27 cellular contexts compared by ENCODE assay signal in genomic region chr4:53694666-53695065, GRCh38.
"Had no signal": no experiment of that assay in that cellular context is flagged by ENCODE, and none has a peak within 500 bp of the region (broad histone marks: within the 10 kb centered on the region; RNA-seq: fewer than 3 reads in every experiment).

No MANE protein-coding gene starts in this region.

- H3K27ac ChIP-seq: brain microvascular endothelial cell, coronary artery, esophagus muscularis mucosa had no signal

- H3K4me1 ChIP-seq: esophagus muscularis mucosa had no signal

- H3K4me3 ChIP-seq: coronary artery, esophagus muscularis mucosa had no signal

- H3K27me3 ChIP-seq: brain microvascular endothelial cell, esophagus muscularis mucosa had no signal

- DNase-seq: activated CD4-positive, alpha-beta memory T cell treated with anti-CD3 and anti-CD28 coated beads for 36 hours; activated CD4-positive, alpha-beta T cell treated with anti-CD3 and anti-CD28 coated beads for 36 hours; activated CD4-positive, alpha-beta T cell treated with anti-CD3 and anti-CD28 coated beads, Interleukin-2, amount 10 ng/mL, durations not matched to agents 24 days and 14 days; activated CD4-positive, CD25-positive, alpha-beta regulatory T cell; activated CD4-positive, CD25-positive, alpha-beta regulatory T cell treated with anti-CD3 and anti-CD28 coated beads, Interleukin-2, amount 50 U/mL, for 72 hours; activated CD8-positive, alpha-beta memory T cell treated with anti-CD3 and anti-CD28 coated beads, Interleukin-2, amount 10 ng/mL, durations not matched to agents 7 days and 5 days; activated CD8-positive, alpha-beta memory T cell treated with anti-CD3 and anti-CD28 coated beads, Interleukin-2, amount 50 U/mL, for 4 hours; activated CD8-positive, alpha-beta T cell treated with anti-CD3 and anti-CD28 coated beads, Interleukin-2, amount 10 ng/mL, durations not matched to agents 7 days and 5 days; activated effector memory CD4-positive, alpha-beta T cell treated with anti-CD3 and anti-CD28 coated beads, Interleukin-2, amount 50 U/mL, for 16 hours; activated naive CD4-positive, alpha-beta T cell treated with anti-CD3 and anti-CD28 coated beads for 36 hours; activated naive CD8-positive, alpha-beta T cell treated with anti-CD3 and anti-CD28 coated beads for 36 hours; activated naive CD8-positive, alpha-beta T cell treated with anti-CD3 and anti-CD28 coated beads, Interleukin-2, amount 50 U/mL, for 24 hours; activated T-cell treated with anti-CD3 and anti-CD28 coated beads, Interleukin-2, amount 50 U/mL, for 1 hour; activated T-cell treated with anti-CD3 and anti-CD28 coated beads, Interleukin-2, amount 50 U/mL, for 48 hours; anterior cingulate cortex; brain microvascular endothelial cell; dermis blood vessel endothelial cell; effector CD4-positive, alpha-beta T cell; effector memory CD8-positive, alpha-beta T cell; erythroblast; head of caudate nucleus; T-helper 2 cell had no signal

- ATAC-seq: activated CD4-positive, alpha-beta T cell treated with anti-CD3 and anti-CD28 coated beads for 36 hours; activated CD8-positive, alpha-beta memory T cell treated with anti-CD3 and anti-CD28 coated beads, Interleukin-2, amount 10 ng/mL, durations not matched to agents 7 days and 5 days; activated CD8-positive, alpha-beta T cell treated with anti-CD3 and anti-CD28 coated beads, Interleukin-2, amount 10 ng/mL, durations not matched to agents 7 days and 5 days; activated naive CD8-positive, alpha-beta T cell treated with anti-CD3 and anti-CD28 coated beads, Interleukin-2, amount 50 U/mL, for 24 hours; effector memory CD8-positive, alpha-beta T cell had no signal

- H3K36me3 ChIP-seq: brain microvascular endothelial cell, esophagus muscularis mucosa had no signal

- FAIRE-seq: astrocyte, bronchial epithelial cell, frontal cortex had no signal
